Comparison of ENCODE assay signal across 1 cellular context in the genomic region with DNA sequence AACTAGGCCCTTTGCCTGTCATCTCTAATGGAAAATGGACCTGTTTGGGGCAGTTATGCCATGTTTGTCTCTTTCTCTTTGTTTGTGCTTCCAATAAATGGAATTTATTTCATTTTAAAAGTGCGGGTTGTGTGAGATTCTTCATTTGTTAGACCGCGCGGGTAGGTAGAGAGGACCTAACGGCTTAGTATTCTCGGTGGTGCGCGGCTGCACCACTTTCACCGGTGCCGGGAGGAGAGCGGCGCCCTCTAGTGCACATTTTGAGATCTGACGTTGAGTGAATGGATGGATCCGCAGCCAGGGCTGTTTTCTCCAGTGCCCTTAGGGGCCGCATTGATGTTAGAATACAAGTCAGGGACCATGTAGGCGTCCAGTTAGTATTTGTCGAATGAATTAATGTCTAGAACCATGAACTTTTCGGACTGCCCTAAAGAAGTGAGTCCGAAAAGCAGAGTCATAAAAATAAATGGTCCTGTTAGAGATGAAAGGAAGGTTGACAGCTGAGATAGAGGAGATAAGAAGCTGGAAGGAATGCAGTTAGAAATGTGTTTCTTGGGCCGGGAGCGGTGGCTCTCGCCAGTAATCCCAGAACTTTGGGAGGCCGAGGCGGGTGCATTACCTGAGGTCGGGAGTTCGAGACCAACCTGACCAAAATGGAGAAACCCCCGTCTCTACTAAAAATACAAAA.
TF ChIP-seq lines count a peak whose summit lies in the region.

No MANE protein-coding gene starts in this region.

TF ChIP-seq in K562, 482 proteins besides CTCF, POLR2A, EP300 and RAD21 (continued from another document and continues in another):
- TF ChIP-seq, protein P1, sequence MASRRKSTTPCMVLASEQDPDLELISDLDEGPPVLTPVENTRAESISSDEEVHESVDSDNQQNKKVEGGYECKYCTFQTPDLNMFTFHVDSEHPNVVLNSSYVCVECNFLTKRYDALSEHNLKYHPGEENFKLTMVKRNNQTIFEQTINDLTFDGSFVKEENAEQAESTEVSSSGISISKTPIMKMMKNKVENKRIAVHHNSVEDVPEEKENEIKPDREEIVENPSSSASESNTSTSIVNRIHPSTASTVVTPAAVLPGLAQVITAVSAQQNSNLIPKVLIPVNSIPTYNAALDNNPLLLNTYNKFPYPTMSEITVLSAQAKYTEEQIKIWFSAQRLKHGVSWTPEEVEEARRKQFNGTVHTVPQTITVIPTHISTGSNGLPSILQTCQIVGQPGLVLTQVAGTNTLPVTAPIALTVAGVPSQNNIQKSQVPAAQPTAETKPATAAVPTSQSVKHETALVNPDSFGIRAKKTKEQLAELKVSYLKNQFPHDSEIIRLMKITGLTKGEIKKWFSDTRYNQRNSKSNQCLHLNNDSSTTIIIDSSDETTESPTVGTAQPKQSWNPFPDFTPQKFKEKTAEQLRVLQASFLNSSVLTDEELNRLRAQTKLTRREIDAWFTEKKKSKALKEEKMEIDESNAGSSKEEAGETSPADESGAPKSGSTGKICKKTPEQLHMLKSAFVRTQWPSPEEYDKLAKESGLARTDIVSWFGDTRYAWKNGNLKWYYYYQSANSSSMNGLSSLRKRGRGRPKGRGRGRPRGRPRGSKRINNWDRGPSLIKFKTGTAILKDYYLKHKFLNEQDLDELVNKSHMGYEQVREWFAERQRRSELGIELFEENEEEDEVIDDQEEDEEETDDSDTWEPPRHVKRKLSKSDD (conservative IDR thresholded peaks at IDR 0.05; ENCODE audit: low read length) = 0 out of 2 replicates have a peak, but pooled peaks have one; percentile 50
- TF ChIP-seq SMAD3 (CRISPR knock-in tag; conservative IDR thresholded peaks at IDR 0.05) (0 out of 2 replicates have a peak, but pooled peaks have one; percentile 8), ZFPM2 (CRISPR knock-in tag; IDR thresholded peaks at IDR 0.05) (no peak), CTBP1 (IDR thresholded peaks at IDR 0.05; ENCODE audit: borderline replicate concordance) (peak; percentile 87), ASH1L (IDR thresholded peaks at IDR 0.05; ENCODE audit: borderline replicate concordance, low read depth, partially characterized antibody) (no peak), BRF1 (IDR thresholded peaks at IDR 0.05; ENCODE audit: borderline replicate concordance, extremely low read depth, insufficient read length) (no peak), GATA2 (CRISPR knock-in tag; IDR thresholded peaks at IDR 0.05) (peak; percentile 59), GABPB1 (CRISPR knock-in tag; IDR thresholded peaks at IDR 0.05) (0 out of 2 replicates have a peak, but pooled peaks have one; percentile 25), NR2C1 (IDR thresholded peaks at IDR 0.05) (peak; percentile 75), NR2C1 (tag; IDR thresholded peaks at IDR 0.05) (peak; percentile 31), JUND (IDR thresholded peaks at IDR 0.05; ENCODE audit: borderline replicate concordance, low read depth, low read length) (peak; percentile 83), JUND (tag; IDR thresholded peaks at IDR 0.05; ENCODE audit: borderline replicate concordance, low read depth, low read length) (peak; percentile 38; the same call in 1 of the 3 replicates), CBFA2T2 (conservative IDR thresholded peaks at IDR 0.05) (no peak), DPF2 (IDR thresholded peaks at IDR 0.05) (0 out of 2 replicates have a peak, but pooled peaks have one; percentile 47), ZNF3 (CRISPR knock-in tag; IDR thresholded peaks at IDR 0.05) (no peak), ESRRA (IDR thresholded peaks at IDR 0.05; ENCODE audit: borderline replicate concordance, low read depth) (peak; percentile 42; the same call in 1 of the 2 replicates), TEAD4 (IDR thresholded peaks at IDR 0.05; ENCODE audit: low read length) (peak; percentile 38; the same call in 1 of the 2 replicates), TEAD4 (CRISPR knock-in tag; IDR thresholded peaks at IDR 0.05; ENCODE audit: borderline replicate concordance) (no peak), RAD51 (IDR thresholded peaks at IDR 0.05; ENCODE audit: borderline replicate concordance, low read depth) (peak; percentile 28), TCF7 (IDR thresholded peaks at IDR 0.05; ENCODE audit: borderline replicate concordance) (peak; percentile 10; the same call in 1 of the 2 replicates), PTBP1 (IDR thresholded peaks at IDR 0.05; ENCODE audit: low read depth, low read length) (no peak), HDAC8 (tag; IDR thresholded peaks at IDR 0.05) (no peak), ZNF57 (CRISPR knock-in tag; IDR thresholded peaks at IDR 0.05) (no peak), ZNF239 (CRISPR knock-in tag; IDR thresholded peaks at IDR 0.05) (peak; percentile 26; the same call in 1 of the 2 replicates), ZC3H11A (IDR thresholded peaks at IDR 0.05; ENCODE audit: low read depth, low read length) (0 out of 2 replicates have a peak, but pooled peaks have one; percentile 6), SP1 (CRISPR knock-in tag; IDR thresholded peaks at IDR 0.05) (peak; percentile 72), XRCC5 (IDR thresholded peaks at IDR 0.05; ENCODE audit: low read depth, low read length) (peak; percentile 89), STAG1 (CRISPR knock-in tag; IDR thresholded peaks at IDR 0.05; ENCODE audit: borderline replicate concordance) (peak; percentile 83; the same call in 1 of the 2 replicates), LEF1 (IDR thresholded peaks at IDR 0.05) (peak; percentile 72; the same call in 1 of the 2 replicates), ZNF174 (CRISPR knock-in tag; IDR thresholded peaks at IDR 0.05) (no peak), ZNF197 (CRISPR knock-in tag; IDR thresholded peaks at IDR 0.05; ENCODE audit: low read depth) (0 out of 2 replicates have a peak, but pooled peaks have one; percentile 61), TBL1XR1 (IDR thresholded peaks at IDR 0.05; ENCODE audit: low read length in 2 of 2) (peak in 1 of 2 experiments; percentile 49; a peak in 1 of 4 replicates), GTF2A2 (tag; IDR thresholded peaks at IDR 0.05) (no peak), HIVEP1 (CRISPR knock-in tag; IDR thresholded peaks at IDR 0.05) (peak; percentile 78; the same call in 1 of the 2 replicates), BDP1 (IDR thresholded peaks at IDR 0.05; ENCODE audit: insufficient read depth, insufficient read length) (no peak)
- TF ChIP-seq, protein P2, sequence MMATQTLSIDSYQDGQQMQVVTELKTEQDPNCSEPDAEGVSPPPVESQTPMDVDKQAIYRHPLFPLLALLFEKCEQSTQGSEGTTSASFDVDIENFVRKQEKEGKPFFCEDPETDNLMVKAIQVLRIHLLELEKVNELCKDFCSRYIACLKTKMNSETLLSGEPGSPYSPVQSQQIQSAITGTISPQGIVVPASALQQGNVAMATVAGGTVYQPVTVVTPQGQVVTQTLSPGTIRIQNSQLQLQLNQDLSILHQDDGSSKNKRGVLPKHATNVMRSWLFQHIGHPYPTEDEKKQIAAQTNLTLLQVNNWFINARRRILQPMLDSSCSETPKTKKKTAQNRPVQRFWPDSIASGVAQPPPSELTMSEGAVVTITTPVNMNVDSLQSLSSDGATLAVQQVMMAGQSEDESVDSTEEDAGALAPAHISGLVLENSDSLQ (IDR thresholded peaks at IDR 0.05) = peak; percentile 72
- TF ChIP-seq, protein P3, sequence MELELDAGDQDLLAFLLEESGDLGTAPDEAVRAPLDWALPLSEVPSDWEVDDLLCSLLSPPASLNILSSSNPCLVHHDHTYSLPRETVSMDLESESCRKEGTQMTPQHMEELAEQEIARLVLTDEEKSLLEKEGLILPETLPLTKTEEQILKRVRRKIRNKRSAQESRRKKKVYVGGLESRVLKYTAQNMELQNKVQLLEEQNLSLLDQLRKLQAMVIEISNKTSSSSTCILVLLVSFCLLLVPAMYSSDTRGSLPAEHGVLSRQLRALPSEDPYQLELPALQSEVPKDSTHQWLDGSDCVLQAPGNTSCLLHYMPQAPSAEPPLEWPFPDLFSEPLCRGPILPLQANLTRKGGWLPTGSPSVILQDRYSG (tag; conservative IDR thresholded peaks at IDR 0.05; ENCODE audit: low read depth) = peak; percentile 42; the same call in 1 of the 2 replicates
- TF ChIP-seq, protein P4, sequence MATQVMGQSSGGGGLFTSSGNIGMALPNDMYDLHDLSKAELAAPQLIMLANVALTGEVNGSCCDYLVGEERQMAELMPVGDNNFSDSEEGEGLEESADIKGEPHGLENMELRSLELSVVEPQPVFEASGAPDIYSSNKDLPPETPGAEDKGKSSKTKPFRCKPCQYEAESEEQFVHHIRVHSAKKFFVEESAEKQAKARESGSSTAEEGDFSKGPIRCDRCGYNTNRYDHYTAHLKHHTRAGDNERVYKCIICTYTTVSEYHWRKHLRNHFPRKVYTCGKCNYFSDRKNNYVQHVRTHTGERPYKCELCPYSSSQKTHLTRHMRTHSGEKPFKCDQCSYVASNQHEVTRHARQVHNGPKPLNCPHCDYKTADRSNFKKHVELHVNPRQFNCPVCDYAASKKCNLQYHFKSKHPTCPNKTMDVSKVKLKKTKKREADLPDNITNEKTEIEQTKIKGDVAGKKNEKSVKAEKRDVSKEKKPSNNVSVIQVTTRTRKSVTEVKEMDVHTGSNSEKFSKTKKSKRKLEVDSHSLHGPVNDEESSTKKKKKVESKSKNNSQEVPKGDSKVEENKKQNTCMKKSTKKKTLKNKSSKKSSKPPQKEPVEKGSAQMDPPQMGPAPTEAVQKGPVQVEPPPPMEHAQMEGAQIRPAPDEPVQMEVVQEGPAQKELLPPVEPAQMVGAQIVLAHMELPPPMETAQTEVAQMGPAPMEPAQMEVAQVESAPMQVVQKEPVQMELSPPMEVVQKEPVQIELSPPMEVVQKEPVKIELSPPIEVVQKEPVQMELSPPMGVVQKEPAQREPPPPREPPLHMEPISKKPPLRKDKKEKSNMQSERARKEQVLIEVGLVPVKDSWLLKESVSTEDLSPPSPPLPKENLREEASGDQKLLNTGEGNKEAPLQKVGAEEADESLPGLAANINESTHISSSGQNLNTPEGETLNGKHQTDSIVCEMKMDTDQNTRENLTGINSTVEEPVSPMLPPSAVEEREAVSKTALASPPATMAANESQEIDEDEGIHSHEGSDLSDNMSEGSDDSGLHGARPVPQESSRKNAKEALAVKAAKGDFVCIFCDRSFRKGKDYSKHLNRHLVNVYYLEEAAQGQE (CRISPR knock-in tag; IDR thresholded peaks at IDR 0.05; ENCODE audit: low read depth) = no peak
- TF ChIP-seq, protein P5, sequence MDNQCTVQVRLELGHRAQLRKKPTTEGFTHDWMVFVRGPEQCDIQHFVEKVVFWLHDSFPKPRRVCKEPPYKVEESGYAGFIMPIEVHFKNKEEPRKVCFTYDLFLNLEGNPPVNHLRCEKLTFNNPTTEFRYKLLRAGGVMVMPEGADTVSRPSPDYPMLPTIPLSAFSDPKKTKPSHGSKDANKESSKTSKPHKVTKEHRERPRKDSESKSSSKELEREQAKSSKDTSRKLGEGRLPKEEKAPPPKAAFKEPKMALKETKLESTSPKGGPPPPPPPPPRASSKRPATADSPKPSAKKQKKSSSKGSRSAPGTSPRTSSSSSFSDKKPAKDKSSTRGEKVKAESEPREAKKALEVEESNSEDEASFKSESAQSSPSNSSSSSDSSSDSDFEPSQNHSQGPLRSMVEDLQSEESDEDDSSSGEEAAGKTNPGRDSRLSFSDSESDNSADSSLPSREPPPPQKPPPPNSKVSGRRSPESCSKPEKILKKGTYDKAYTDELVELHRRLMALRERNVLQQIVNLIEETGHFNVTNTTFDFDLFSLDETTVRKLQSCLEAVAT (IDR thresholded peaks at IDR 0.05) = peak in 1 of 2 experiments; percentile 16; a peak in 2 of 4 replicates
- TF ChIP-seq, protein P6, sequence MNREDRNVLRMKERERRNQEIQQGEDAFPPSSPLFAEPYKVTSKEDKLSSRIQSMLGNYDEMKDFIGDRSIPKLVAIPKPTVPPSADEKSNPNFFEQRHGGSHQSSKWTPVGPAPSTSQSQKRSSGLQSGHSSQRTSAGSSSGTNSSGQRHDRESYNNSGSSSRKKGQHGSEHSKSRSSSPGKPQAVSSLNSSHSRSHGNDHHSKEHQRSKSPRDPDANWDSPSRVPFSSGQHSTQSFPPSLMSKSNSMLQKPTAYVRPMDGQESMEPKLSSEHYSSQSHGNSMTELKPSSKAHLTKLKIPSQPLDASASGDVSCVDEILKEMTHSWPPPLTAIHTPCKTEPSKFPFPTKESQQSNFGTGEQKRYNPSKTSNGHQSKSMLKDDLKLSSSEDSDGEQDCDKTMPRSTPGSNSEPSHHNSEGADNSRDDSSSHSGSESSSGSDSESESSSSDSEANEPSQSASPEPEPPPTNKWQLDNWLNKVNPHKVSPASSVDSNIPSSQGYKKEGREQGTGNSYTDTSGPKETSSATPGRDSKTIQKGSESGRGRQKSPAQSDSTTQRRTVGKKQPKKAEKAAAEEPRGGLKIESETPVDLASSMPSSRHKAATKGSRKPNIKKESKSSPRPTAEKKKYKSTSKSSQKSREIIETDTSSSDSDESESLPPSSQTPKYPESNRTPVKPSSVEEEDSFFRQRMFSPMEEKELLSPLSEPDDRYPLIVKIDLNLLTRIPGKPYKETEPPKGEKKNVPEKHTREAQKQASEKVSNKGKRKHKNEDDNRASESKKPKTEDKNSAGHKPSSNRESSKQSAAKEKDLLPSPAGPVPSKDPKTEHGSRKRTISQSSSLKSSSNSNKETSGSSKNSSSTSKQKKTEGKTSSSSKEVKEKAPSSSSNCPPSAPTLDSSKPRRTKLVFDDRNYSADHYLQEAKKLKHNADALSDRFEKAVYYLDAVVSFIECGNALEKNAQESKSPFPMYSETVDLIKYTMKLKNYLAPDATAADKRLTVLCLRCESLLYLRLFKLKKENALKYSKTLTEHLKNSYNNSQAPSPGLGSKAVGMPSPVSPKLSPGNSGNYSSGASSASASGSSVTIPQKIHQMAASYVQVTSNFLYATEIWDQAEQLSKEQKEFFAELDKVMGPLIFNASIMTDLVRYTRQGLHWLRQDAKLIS (CRISPR knock-in tag; IDR thresholded peaks at IDR 0.05) = peak; percentile 68; the same call in 1 of the 2 replicates
- TF ChIP-seq, protein P7, sequence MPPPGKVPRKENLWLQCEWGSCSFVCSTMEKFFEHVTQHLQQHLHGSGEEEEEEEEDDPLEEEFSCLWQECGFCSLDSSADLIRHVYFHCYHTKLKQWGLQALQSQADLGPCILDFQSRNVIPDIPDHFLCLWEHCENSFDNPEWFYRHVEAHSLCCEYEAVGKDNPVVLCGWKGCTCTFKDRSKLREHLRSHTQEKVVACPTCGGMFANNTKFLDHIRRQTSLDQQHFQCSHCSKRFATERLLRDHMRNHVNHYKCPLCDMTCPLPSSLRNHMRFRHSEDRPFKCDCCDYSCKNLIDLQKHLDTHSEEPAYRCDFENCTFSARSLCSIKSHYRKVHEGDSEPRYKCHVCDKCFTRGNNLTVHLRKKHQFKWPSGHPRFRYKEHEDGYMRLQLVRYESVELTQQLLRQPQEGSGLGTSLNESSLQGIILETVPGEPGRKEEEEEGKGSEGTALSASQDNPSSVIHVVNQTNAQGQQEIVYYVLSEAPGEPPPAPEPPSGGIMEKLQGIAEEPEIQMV (tag; conservative IDR thresholded peaks at IDR 0.05; ENCODE audit: low read depth) = no peak
- TF ChIP-seq, protein P8, sequence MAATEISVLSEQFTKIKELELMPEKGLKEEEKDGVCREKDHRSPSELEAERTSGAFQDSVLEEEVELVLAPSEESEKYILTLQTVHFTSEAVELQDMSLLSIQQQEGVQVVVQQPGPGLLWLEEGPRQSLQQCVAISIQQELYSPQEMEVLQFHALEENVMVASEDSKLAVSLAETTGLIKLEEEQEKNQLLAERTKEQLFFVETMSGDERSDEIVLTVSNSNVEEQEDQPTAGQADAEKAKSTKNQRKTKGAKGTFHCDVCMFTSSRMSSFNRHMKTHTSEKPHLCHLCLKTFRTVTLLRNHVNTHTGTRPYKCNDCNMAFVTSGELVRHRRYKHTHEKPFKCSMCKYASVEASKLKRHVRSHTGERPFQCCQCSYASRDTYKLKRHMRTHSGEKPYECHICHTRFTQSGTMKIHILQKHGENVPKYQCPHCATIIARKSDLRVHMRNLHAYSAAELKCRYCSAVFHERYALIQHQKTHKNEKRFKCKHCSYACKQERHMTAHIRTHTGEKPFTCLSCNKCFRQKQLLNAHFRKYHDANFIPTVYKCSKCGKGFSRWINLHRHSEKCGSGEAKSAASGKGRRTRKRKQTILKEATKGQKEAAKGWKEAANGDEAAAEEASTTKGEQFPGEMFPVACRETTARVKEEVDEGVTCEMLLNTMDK (IDR thresholded peaks at IDR 0.05; ENCODE audit: borderline replicate concordance, insufficient read depth, low read depth, low read length, poor library complexity, severe bottlenecking) = peak; percentile 17
